18 cellular contexts compared by ENCODE assay signal in genomic region chr1:58893257-58893869, GRCh38.
DNase-seq lines count a peak whose midpoint lies in the region; ATAC-seq and TF ChIP-seq lines count a peak whose summit lies in the region.
"Had no signal": no experiment of that assay in that cellular context is flagged by ENCODE, and none has a peak within 500 bp of the region (broad histone marks: within the 10 kb centered on the region; RNA-seq: fewer than 3 reads in every experiment).

No MANE protein-coding gene starts in this region.

- TF ChIP-seq POLR2A in Peyer's patch (IDR thresholded peaks at IDR 0.05): no peak
- no peak for TF ChIP-seq POLR2A in spleen (IDR thresholded peaks at IDR 0.05)

- H2AFZ ChIP-seq in hepatocyte: no peak overlapping the region
- H2AFZ ChIP-seq: neural progenitor cell had no signal

- ATAC-seq in HG03097 (IDR thresholded peaks at IDR 0.05; ENCODE audit: low FRiP score, unreplicated experiment) (no peak), HG03565 (IDR thresholded peaks at IDR 0.05; ENCODE audit: unreplicated experiment) (no peak)

- H3K4me3 ChIP-seq in Peyer's patch: no peak overlapping the region
- H3K4me3 ChIP-seq in hepatocyte: no peak overlapping the region
- H3K4me3 ChIP-seq in spleen: no peak overlapping the region
- H3K4me3 ChIP-seq: neural progenitor cell, tibial artery had no signal

- no peak overlapping the region for H3K4me2 ChIP-seq in hepatocyte
- H3K4me2 ChIP-seq: neural progenitor cell had no signal

- H3K27me3 ChIP-seq in Peyer's patch (no peaks in the 10 kb centered on the region), hepatocyte (no peaks in the 10 kb centered on the region), spleen (replicated peaks in 1 of 7) (no peaks in the 10 kb centered on the region)
- H3K27me3 ChIP-seq: neural progenitor cell, tibial artery had no signal

- H3K36me3 ChIP-seq in Peyer's patch (no peaks in the 10 kb centered on the region), hepatocyte (replicated peaks; ENCODE audit: insufficient read depth, low read depth) (no peaks in the 10 kb centered on the region), spleen (no peaks in the 10 kb centered on the region)
- H3K36me3 ChIP-seq: neural progenitor cell, tibial artery had no signal

- H3K79me2 ChIP-seq in hepatocyte: no peaks in the 10 kb centered on the region

- H3K9me2 ChIP-seq in hepatocyte (replicated peaks; ENCODE audit: insufficient read depth): no peaks in the 10 kb centered on the region

- H3K4me1 ChIP-seq in Peyer's patch (peaks cover 0 to 54% (median 15%) of the 10 kb centered on the region in 4 donors), hepatocyte (ENCODE audit: insufficient read depth) (peaks cover 46% of the 10 kb centered on the region), spleen (peaks cover 26 to 63% (median 45%) of the 10 kb centered on the region in 6 donors)

- 78% methylated on average over 13 of the region's 13 CpGs for WGBS in hepatocyte (ENCODE audit: low lambda C conversion rate, missing lambda C conversion rate)
- 58 to 79% (median 67%) methylated on average over 13 of the region's 13 CpGs for WGBS in spleen, 5 donors

- peak overlapping the region in 2 of 4 donors; percentile 7 to 40 for H3K27ac ChIP-seq in Peyer's patch
- H3K27ac ChIP-seq in hepatocyte: peak overlapping the region; percentile 34
- peak overlapping the region in 5 of 8 donors; percentile 35 to 87 (median 43) for H3K27ac ChIP-seq in spleen
- H3K27ac ChIP-seq: neural progenitor cell, tibial artery had no signal

- no peaks in the 10 kb centered on the region for H4K20me1 ChIP-seq in hepatocyte (ENCODE audit: insufficient read depth, poor library complexity, severe bottlenecking)

- TF ChIP-seq CTCF in Peyer's patch (IDR thresholded peaks at IDR 0.05) (no peak), hepatocyte (IDR thresholded peaks at IDR 0.05; ENCODE audit: poor library complexity) (no peak), spleen (IDR thresholded peaks at IDR 0.05 in 8 of 11, conservative IDR thresholded peaks at IDR 0.05 in 3 of 11) (no peak)

- no peaks in the 10 kb centered on the region for H3K9me3 ChIP-seq in Peyer's patch
- no peaks in the 10 kb centered on the region for H3K9me3 ChIP-seq in hepatocyte (ENCODE audit: low read depth)
- no peaks in the 10 kb centered on the region for H3K9me3 ChIP-seq in spleen
- H3K9me3 ChIP-seq: tibial artery had no signal

- intact Hi-C loops in spleen (cut with DNase I; ENCODE audit: low total_unique reads): no loop called here

- DNase-seq in NCI-H2029 treated with DMSO at 0.1 percent for 48 hours (lab: John Stamatoyannopoulos, UW) (peak; percentile 80), Peyer's patch (peak in 2 of 3 donors; percentile 62 to 75), hepatocyte (ENCODE audit: low spot score) (no peak), spleen (no peak), amniotic stem cell (lab: John Stamatoyannopoulos, UW) (no peak), A172 (ENCODE audit: low spot score) (no peak)
- DNase-seq: activated CD4-positive, alpha-beta T cell treated with anti-CD3 and anti-CD28 coated beads, Interleukin-2, amount 10 ng/mL, durations not matched to agents 7 days and 5 days; aorta; CD4-positive, CD25-positive, alpha-beta regulatory T cell; effector CD8-positive, alpha-beta T cell; foreskin melanocyte; kidney; NCI-H1048; T-helper 1 cell had no signal

Comparison
In these comparisons a context has a peak if more than half of its experiments do, and no peak if none do; other contexts are left out.
1. DNase-seq: peak in NCI-H2029 treated with DMSO at 0.1 percent for 48 hours (single experiment) and Peyer's patch (2 of 3); none in hepatocyte (single experiment), spleen (single experiment), amniotic stem cell (single experiment) and A172 (single experiment).